Comparison of ENCODE assay signal across 26 cellular contexts in the genomic region with DNA sequence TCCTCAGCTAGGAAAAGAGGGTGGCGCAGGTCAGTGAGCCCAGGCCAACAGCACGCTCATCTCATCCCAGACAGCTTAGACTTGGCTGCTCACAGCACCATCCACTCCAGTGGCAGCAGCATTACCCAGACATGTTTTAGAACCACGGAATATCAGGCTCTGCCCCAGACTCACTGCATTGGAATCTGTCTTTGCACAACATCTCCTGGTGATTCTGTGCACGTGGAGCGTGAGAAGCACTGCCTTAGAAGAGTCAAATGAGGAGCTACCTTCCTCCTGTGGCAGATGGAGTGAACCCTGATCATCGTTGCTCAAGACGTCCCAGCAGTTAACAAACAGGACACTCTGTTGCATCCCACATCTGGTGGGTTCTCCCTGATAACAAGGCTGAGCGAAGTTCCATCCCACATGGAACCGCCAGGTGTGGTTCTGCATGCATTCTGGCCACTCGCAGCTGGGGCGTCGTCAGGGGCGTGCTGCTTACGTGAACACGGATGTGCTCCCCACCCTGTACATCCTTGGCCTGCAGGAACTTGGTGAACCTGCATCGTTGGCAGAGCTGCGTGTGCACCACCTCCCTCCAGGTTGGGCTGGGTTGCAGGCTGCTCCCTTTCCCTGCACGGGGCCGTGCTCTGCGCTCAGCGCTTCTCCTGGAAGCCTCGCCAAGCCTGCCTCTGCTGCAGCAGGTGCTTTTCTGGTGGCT. TPM values are rescaled to one million over a fixed set of nuclear protein-coding genes. Genes with fewer than 3 reads are reported as not detected.
DNase-seq lines count a peak whose midpoint lies in the region; ATAC-seq and TF ChIP-seq lines count a peak whose summit lies in the region.
"Had no signal": no experiment of that assay in that cellular context is flagged by ENCODE, and none has a peak within 500 bp of the region (broad histone marks: within the 10 kb centered on the region; RNA-seq: fewer than 3 reads in every experiment).

No MANE protein-coding gene starts in this region.

- H4K91ac ChIP-seq in IMR-90 (ENCODE audit: insufficient read depth, low read depth, low read length), result no peak overlapping the region

- 0 out of 2 replicates have a peak, but pooled peaks cover 6% of the 10 kb centered on the region for H3K9me1 ChIP-seq in IMR-90 (ENCODE audit: insufficient read depth, low read length)

- H4K8ac ChIP-seq in IMR-90 (ENCODE audit: low read depth in 2 of 2, low read length in 2 of 2), result no peak overlapping the region

- no peak overlapping the region for H3K27ac Mint-ChIP-seq in GM23338
- H3K27ac Mint-ChIP-seq: activated naive CD4-positive, alpha-beta T cell treated with anti-CD3 and anti-CD28 coated beads for 36 hours; naive thymus-derived CD4-positive, alpha-beta T cell; stimulated activated naive CD8-positive, alpha-beta T cell treated with anti-CD3 and anti-CD28 coated beads, Interleukin-15, amount 100 ng/mL, for 72 hours had no signal

- H2BK5ac ChIP-seq in IMR-90 (ENCODE audit: low read depth, low read length, poor library complexity, severe bottlenecking), result no peak overlapping the region

- no peak for TF ChIP-seq POLR2A in IMR-90 (IDR thresholded peaks at IDR 0.05; ENCODE audit: low read depth, low read length)

- H3K4ac ChIP-seq in IMR-90 (ENCODE audit: low read depth, low read length), result no peak overlapping the region

- no peaks in the 10 kb centered on the region; the same call in 2 of the 3 replicates for H3K9me3 Mint-ChIP-seq in GM23338
- H3K9me3 Mint-ChIP-seq: activated naive CD4-positive, alpha-beta T cell treated with anti-CD3 and anti-CD28 coated beads for 36 hours; stimulated activated naive CD8-positive, alpha-beta T cell treated with anti-CD3 and anti-CD28 coated beads, Interleukin-15, amount 100 ng/mL, for 72 hours had no signal

- H3K4me2 ChIP-seq in IMR-90 (ENCODE audit: low read depth, low read length) (no peak overlapping the region), GM23338 (no peak overlapping the region)
- H3K4me2 ChIP-seq: A549 had no signal

- no peak overlapping the region for H4K5ac ChIP-seq in IMR-90 (ENCODE audit: low read depth, low read length)

- no peaks in the 10 kb centered on the region for H4K20me1 ChIP-seq in IMR-90 (ENCODE audit: insufficient read depth, low read length)
- H4K20me1 ChIP-seq in GM23338 (replicated peaks; ENCODE audit: insufficient read depth), result no peaks in the 10 kb centered on the region

- H2BK120ac ChIP-seq in IMR-90 (ENCODE audit: low read depth, low read length), result no peak overlapping the region

- no peaks in the 10 kb centered on the region for H3K9me3 ChIP-seq in IMR-90 (ENCODE audit: control insufficient read depth, insufficient read depth, low read length)
- H3K9me3 ChIP-seq: A549, ovary, right atrium auricular region, tibial artery had no signal

- no peak overlapping the region for H2BK20ac ChIP-seq in IMR-90 (ENCODE audit: low read depth, low read length)

- H3K14ac ChIP-seq in IMR-90 (replicated peaks; ENCODE audit: low read depth, low read length), result no peak overlapping the region

- in situ Hi-C loops in IMR-90 (cut with MboI; ENCODE audit: low sequenced_read_pairs), result no loop called here

- H3K9ac ChIP-seq in IMR-90 (ENCODE audit: low read depth, low read length), result no peak overlapping the region

- no peaks in the 10 kb centered on the region for H3K9me2 ChIP-seq in GM23338 (ENCODE audit: insufficient read depth)

- no peaks in the 10 kb centered on the region for H3K79me2 ChIP-seq in GM23338 (replicated peaks; ENCODE audit: insufficient read depth)

- H2AFZ ChIP-seq in IMR-90 (replicated peaks; ENCODE audit: low read length, poor library complexity) (no peak overlapping the region), GM23338 (no peak overlapping the region)

- CTCF ChIA-PET in IMR-90 (lab: Yijun Ruan, JAX), result no interaction called here
- CTCF ChIA-PET in GM10248 (lab: Yijun Ruan, JAX), result interaction anchor here (0.8 to 1.0 kb wide), 2 partner anchors 9 to 43 kb away, joined by 3 read pairs; no protein-coding TSS in a partner anchor

- dilution Hi-C loops in IMR-90 (cut with HindIII; ENCODE audit: low sequenced_read_pairs, unreplicated experiment), result no loop called here

- no peak overlapping the region for H3K23ac ChIP-seq in IMR-90 (ENCODE audit: low read depth, low read length)

- H3K56ac ChIP-seq in IMR-90 (ENCODE audit: extremely low read depth, insufficient read depth, low read length), result no peak overlapping the region

- H3K27me3 ChIP-seq in IMR-90 (ENCODE audit: control insufficient read depth, insufficient read depth, low read length), result peaks cover 19% of the 10 kb centered on the region
- no peaks in the 10 kb centered on the region for H3K27me3 ChIP-seq in GM23338 (ENCODE audit: insufficient read depth)
- H3K27me3 ChIP-seq: dorsolateral prefrontal cortex, ovary, right atrium auricular region had no signal

- no peak for TF ChIP-seq RAD21 in IMR-90 (IDR thresholded peaks at IDR 0.05; ENCODE audit: low read length)

- no peak overlapping the region for H3K4me3 ChIP-seq in IMR-90 (ENCODE audit: insufficient read depth, low read depth, low read length)
- H3K4me3 ChIP-seq in epithelial cell of esophagus (ENCODE audit: low read length), result no peak overlapping the region
- H3K4me3 ChIP-seq in GM23338, result no peak overlapping the region
- H3K4me3 ChIP-seq: A549, dorsolateral prefrontal cortex, ovary, right atrium auricular region, tibial artery had no signal

- POLR2A ChIA-PET in IMR-90 (lab: Charles Lee; ENCODE audit: unreplicated experiment) (no interaction called here), GM10248 (lab: Yijun Ruan, JAX) (no interaction called here)

- H3K4me1 ChIP-seq in IMR-90 (ENCODE audit: control insufficient read depth, insufficient read depth, low read length), result no peaks in the 10 kb centered on the region
- no peaks in the 10 kb centered on the region for H3K4me1 ChIP-seq in GM23338 (ENCODE audit: insufficient read depth)
- H3K4me1 ChIP-seq: A549, right atrium auricular region, tibial artery had no signal

- H3K27me3 Mint-ChIP-seq in GM23338 (ENCODE audit: insufficient read depth, low read depth, poor library complexity), result peaks cover 8% of the 10 kb centered on the region
- H3K27me3 Mint-ChIP-seq: stimulated activated naive CD8-positive, alpha-beta T cell treated with anti-CD3 and anti-CD28 coated beads, Interleukin-15, amount 100 ng/mL, for 72 hours had no signal

- peak; percentile 30 for DNase-seq in AG08396 (ENCODE audit: low spot score)
- peak; percentile 47 for DNase-seq in IMR-90
- DNase-seq in epithelial cell of esophagus (ENCODE audit: low read depth), result peak; percentile 45
- peak; percentile 83 for DNase-seq in mesenteric fat pad (ENCODE audit: low spot score)
- DNase-seq in activated CD4-positive, alpha-beta T cell treated with anti-CD3 and anti-CD28 coated beads, Interleukin-2, amount 50 U/mL, for 4 hours, result no peak
- DNase-seq in GM10248 (ENCODE audit: extremely low spot score), result no peak
- DNase-seq in GM23338 (ENCODE audit: low spot score), result no peak
- DNase-seq: activated naive CD4-positive, alpha-beta T cell treated with anti-CD3 and anti-CD28 coated beads for 36 hours; amygdala; C1 segment of cervical spinal cord; caudate nucleus; H7; KBM-7; kidney glomerular epithelial cell; mesendoderm; naive thymus-derived CD4-positive, alpha-beta T cell; NCI-H1694; NCI-H2171 treated with DMSO at 0.1 percent for 48 hours; ovary; stimulated activated naive CD8-positive, alpha-beta T cell treated with anti-CD3 and anti-CD28 coated beads, Interleukin-15, amount 100 ng/mL, for 72 hours; T-helper 1 cell; tibial artery had no signal

- ATAC-seq in IMR-90 (ENCODE audit: low read depth) (peak; percentile 42; the same call in 1 of the 2 replicates), GM21390 (IDR thresholded peaks at IDR 0.05; ENCODE audit: unreplicated experiment) (no peak), GM23338 (no peak)
- ATAC-seq: A549; naive thymus-derived CD4-positive, alpha-beta T cell; stimulated activated naive CD8-positive, alpha-beta T cell treated with anti-CD3 and anti-CD28 coated beads, Interleukin-15, amount 100 ng/mL, for 72 hours had no signal

- no peaks in the 10 kb centered on the region; the same call in 1 of the 2 replicates for H3F3A ChIP-seq in GM23338 (replicated peaks; ENCODE audit: low read depth)

- H3K4me3 Mint-ChIP-seq in GM23338, result no peak overlapping the region
- H3K4me3 Mint-ChIP-seq: activated naive CD4-positive, alpha-beta T cell treated with anti-CD3 and anti-CD28 coated beads for 36 hours; naive thymus-derived CD4-positive, alpha-beta T cell; stimulated activated naive CD8-positive, alpha-beta T cell treated with anti-CD3 and anti-CD28 coated beads, Interleukin-15, amount 100 ng/mL, for 72 hours had no signal

- WGBS in IMR-90 (ENCODE audit: extremely low coverage in 2 of 2, insufficient read length in 1 of 2), 2 experiments, result 83% methylated on average over 8 of the region's 22 CpGs; no CpG with 5 or more reads in 1 of the 2 experiments

- H3K36me3 ChIP-seq in IMR-90 (ENCODE audit: control insufficient read depth, insufficient read depth, low read length) (no peaks in the 10 kb centered on the region), GM23338 (ENCODE audit: insufficient read depth) (no peaks in the 10 kb centered on the region)
- H3K36me3 ChIP-seq: ovary, right atrium auricular region, tibial artery had no signal

- H3K18ac ChIP-seq in IMR-90 (ENCODE audit: low read depth, low read length), result no peak overlapping the region

- no peaks in the 10 kb centered on the region for H3K79me1 ChIP-seq in IMR-90 (ENCODE audit: low read depth in 1 of 2, low read length in 2 of 2)

- intact Hi-C loops in IMR-90 (cut with micrococcal nuclease), result no loop called here

- H3K27ac ChIP-seq in IMR-90 (ENCODE audit: insufficient read depth, low read length) (no peak overlapping the region), GM23338 (ENCODE audit: low read depth) (no peak overlapping the region)
- H3K27ac ChIP-seq: A549, dorsolateral prefrontal cortex, ovary, right atrium auricular region, tibial artery had no signal

- H2AK9ac ChIP-seq in IMR-90 (replicated peaks; ENCODE audit: low read depth, low read length, poor library complexity), result no peak overlapping the region

- no peak overlapping the region for H2BK15ac ChIP-seq in IMR-90 (ENCODE audit: low read depth, low read length)

- no peaks in the 10 kb centered on the region for H3K36me3 Mint-ChIP-seq in GM23338 (ENCODE audit: low read depth)
- H3K36me3 Mint-ChIP-seq: naive thymus-derived CD4-positive, alpha-beta T cell had no signal

- H3K4me1 Mint-ChIP-seq in GM23338, result peaks cover 4% of the 10 kb centered on the region; the same call in 2 of the 3 replicates
- H3K4me1 Mint-ChIP-seq: naive thymus-derived CD4-positive, alpha-beta T cell; stimulated activated naive CD8-positive, alpha-beta T cell treated with anti-CD3 and anti-CD28 coated beads, Interleukin-15, amount 100 ng/mL, for 72 hours had no signal

- TF ChIP-seq CTCF in IMR-90 (conservative IDR thresholded peaks at IDR 0.05; ENCODE audit: low read depth, low read length), result no peak
- no peak for TF ChIP-seq CTCF in epithelial cell of esophagus (IDR thresholded peaks at IDR 0.05; ENCODE audit: insufficient read depth, low read depth, low read length, missing control alignments)
- no peak for TF ChIP-seq CTCF in GM10248 (IDR thresholded peaks at IDR 0.05; ENCODE audit: control extremely low read depth, extremely low read depth, low read depth, missing control alignments)
- TF ChIP-seq CTCF in GM23338 (conservative IDR thresholded peaks at IDR 0.05; ENCODE audit: low read depth in 2 of 2), result no peak

- H2AK5ac ChIP-seq in IMR-90 (ENCODE audit: low read depth, low read length), result no peak overlapping the region

- no TSS peak for BruUV-seq in IMR-90 (replicated peaks; lab: Mats Ljungman, UMichigan)

RNA-seq across cellular contexts. Expression of a gene that starts 25.2 kb away (rescaled TPM):
- total RNA-seq in IMR-90 (2012; rRNA removed), result 8.4 and 8.9 TPM in 2 replicates
- 11.4 and 12.0 TPM in 2 replicates for polyA plus RNA-seq in IMR-90 (2012; rRNA removed)
- 6.7 and 9.4 TPM in 2 replicates for polyA plus RNA-seq in IMR-90 (2012; cell fraction: cytosol; rRNA removed)
- 23.7 and 37.4 TPM in 2 replicates for polyA plus RNA-seq in IMR-90 (2012; cell fraction: nucleus; rRNA removed; ENCODE audit: low replicate concordance)
- total RNA-seq in mesenteric fat pad, result 63.5 TPM
- total RNA-seq in GM23338 (2014; rRNA removed; shearing (Covaris generic)), result 35.1 and 52.6 TPM in 2 replicates
- 12.3 and 12.8 TPM in 2 replicates for polyA plus RNA-seq in GM23338 (2016; fragmentation: Nextera tagmentation; extraction: Ambion mirVana)

Comparison
In these comparisons a context has a peak if more than half of its experiments do, and no peak if none do; other contexts are left out.
1. DNase-seq: peak in AG08396 (single experiment), IMR-90 (single experiment), epithelial cell of esophagus (single experiment) and mesenteric fat pad (single experiment); none in activated CD4-positive, alpha-beta T cell treated with anti-CD3 and anti-CD28 coated beads, Interleukin-2, amount 50 U/mL, for 4 hours (0 of 2), GM10248 (single experiment) and GM23338 (single experiment).